Comparison of ENCODE assay signal across 10 cellular contexts in the genomic region with DNA sequence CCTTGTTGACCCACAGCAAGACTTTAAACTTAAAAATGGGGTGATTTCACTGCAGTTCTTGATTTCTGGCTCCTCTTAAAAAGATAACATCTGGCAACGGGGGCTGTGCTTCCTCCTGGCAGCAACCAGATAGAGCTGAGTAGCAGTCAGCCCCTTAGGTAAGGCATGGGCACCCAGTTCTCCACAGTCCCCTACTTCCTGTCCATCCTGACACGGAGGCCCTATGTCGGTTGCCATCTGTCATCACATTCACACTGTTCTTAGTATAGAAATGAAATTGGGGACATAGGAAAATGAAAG. TPM values are rescaled to one million over a fixed set of nuclear protein-coding genes. Genes with fewer than 3 reads are reported as not detected.
DNase-seq lines count a peak whose midpoint lies in the region; ATAC-seq and TF ChIP-seq lines count a peak whose summit lies in the region.
"Had no signal": no experiment of that assay in that cellular context is flagged by ENCODE, and none has a peak within 500 bp of the region (broad histone marks: within the 10 kb centered on the region; RNA-seq: fewer than 3 reads in every experiment).

No MANE protein-coding gene starts in this region.

- H3K4me3 Mint-ChIP-seq in CD4-positive, alpha-beta T cell: no peak overlapping the region
- no peak overlapping the region for H3K4me3 Mint-ChIP-seq in activated CD4-positive, alpha-beta memory T cell treated with anti-CD3 and anti-CD28 coated beads for 36 hours
- peak overlapping the region in 7 of 8 donors; percentile 29 to 96 (median 63) for H3K4me3 Mint-ChIP-seq in naive B cell
- H3K4me3 Mint-ChIP-seq: CD8-positive, alpha-beta T cell had no signal

- CTCF ChIA-PET in CD4-positive, alpha-beta T cell (lab: Charles Lee): interaction anchor here (1.7 kb wide), 1 partner anchor 10 kb away, joined by 3 read pairs; no protein-coding TSS in a partner anchor
- CTCF ChIA-PET in activated CD4-positive, alpha-beta memory T cell treated with anti-CD3 and anti-CD28 coated beads for 36 hours (lab: Charles Lee): interaction anchor here (2.7 kb wide), 1 partner anchor 13 kb away, joined by 13 read pairs; a partner anchor contains a TSS

- no peaks in the 10 kb centered on the region for H3K4me1 Mint-ChIP-seq in CD4-positive, alpha-beta T cell (ENCODE audit: low read depth)
- H3K4me1 Mint-ChIP-seq in activated CD4-positive, alpha-beta memory T cell treated with anti-CD3 and anti-CD28 coated beads for 36 hours (ENCODE audit: low read depth): no peaks in the 10 kb centered on the region
- H3K4me1 Mint-ChIP-seq in naive B cell: peaks cover 69 to 80% (median 72%) of the 10 kb centered on the region in 3 donors

- no peak for ATAC-seq in CD4-positive, alpha-beta T cell (ENCODE audit: poor library complexity)
- peak; percentile 3 to 4 for ATAC-seq in naive B cell (ENCODE audit: low read depth in 2 of 2)
- ATAC-seq: CD8-positive, alpha-beta T cell; stimulated activated naive CD8-positive, alpha-beta T cell treated with anti-CD3 and anti-CD28 coated beads, Interleukin-15, Interleukin-2, amounts not matched to agents 100 U/mL and 50 U/mL, for 24 hours had no signal

- H3K9me3 ChIP-seq in CD4-positive, alpha-beta T cell (ENCODE audit: control insufficient read depth, low read length): no peaks in the 10 kb centered on the region
- H3K9me3 ChIP-seq: colonic mucosa had no signal

- intact Hi-C loops in CD4-positive, alpha-beta T cell (cut with DNase I, micrococcal nuclease): loop anchor here in 1 of 2 experiments (5.0 kb wide), 1 partner anchor 39 kb away; no protein-coding TSS in a partner anchor
- intact Hi-C loops in activated CD4-positive, alpha-beta memory T cell treated with anti-CD3 and anti-CD28 coated beads for 36 hours (cut with micrococcal nuclease): no loop called here

- no peak for DNase-seq in CD4-positive, alpha-beta T cell
- no peak for DNase-seq in activated CD4-positive, alpha-beta memory T cell treated with anti-CD3 and anti-CD28 coated beads for 36 hours
- DNase-seq in naive B cell (no peak), iPS-NIHi7 (ENCODE audit: extremely low spot score) (no peak), HuH-7 (ENCODE audit: low spot score) (no peak)
- DNase-seq in activated CD4-positive, CD25-positive, alpha-beta regulatory T cell (lab: John Stamatoyannopoulos, UW): no peak
- DNase-seq: CD8-positive, alpha-beta T cell; colonic mucosa; stimulated activated naive CD8-positive, alpha-beta T cell treated with anti-CD3 and anti-CD28 coated beads, Interleukin-15, Interleukin-2, amounts not matched to agents 100 U/mL and 50 U/mL, for 24 hours had no signal

- H3K9me3 Mint-ChIP-seq in CD4-positive, alpha-beta T cell: no peaks in the 10 kb centered on the region
- no peaks in the 10 kb centered on the region for H3K9me3 Mint-ChIP-seq in activated CD4-positive, alpha-beta memory T cell treated with anti-CD3 and anti-CD28 coated beads for 36 hours
- peaks cover 0 to 17% (median 0%) of the 10 kb centered on the region in 7 donors for H3K9me3 Mint-ChIP-seq in naive B cell
- H3K9me3 Mint-ChIP-seq: CD8-positive, alpha-beta T cell had no signal

- peak; percentile 50 for TF ChIP-seq POLR2A in GM18526 (IDR thresholded peaks at IDR 0.05; ENCODE audit: extremely low read depth, insufficient read length)

- no peak for TF ChIP-seq CTCF in CD4-positive, alpha-beta T cell (IDR thresholded peaks at IDR 0.05)

- H3K27me3 ChIP-seq in CD4-positive, alpha-beta T cell (ENCODE audit: control insufficient read depth, insufficient read depth, low read length): no peaks in the 10 kb centered on the region
- H3K27me3 ChIP-seq: colonic mucosa had no signal

- H3K27ac ChIP-seq in CD4-positive, alpha-beta T cell (ENCODE audit: low read depth, low read length): no peak overlapping the region
- H3K27ac ChIP-seq: colonic mucosa had no signal

- H3K27me3 Mint-ChIP-seq in CD4-positive, alpha-beta T cell: no peaks in the 10 kb centered on the region
- H3K27me3 Mint-ChIP-seq in activated CD4-positive, alpha-beta memory T cell treated with anti-CD3 and anti-CD28 coated beads for 36 hours: no peaks in the 10 kb centered on the region
- peaks cover 0 to 13% (median 0%) of the 10 kb centered on the region in 3 donors for H3K27me3 Mint-ChIP-seq in naive B cell

- H3K36me3 Mint-ChIP-seq in CD4-positive, alpha-beta T cell (ENCODE audit: low read depth): peaks cover 83% of the 10 kb centered on the region
- H3K36me3 Mint-ChIP-seq in activated CD4-positive, alpha-beta memory T cell treated with anti-CD3 and anti-CD28 coated beads for 36 hours: peaks cover 47% of the 10 kb centered on the region
- H3K36me3 Mint-ChIP-seq in naive B cell: peaks cover 23 to 30% of the 10 kb centered on the region in 2 donors

- peak overlapping the region; percentile 45 for H3K27ac Mint-ChIP-seq in CD4-positive, alpha-beta T cell
- peak overlapping the region; percentile 56 for H3K27ac Mint-ChIP-seq in activated CD4-positive, alpha-beta memory T cell treated with anti-CD3 and anti-CD28 coated beads for 36 hours
- peak overlapping the region; percentile 67 to 100 (median 98) for H3K27ac Mint-ChIP-seq in naive B cell
- H3K27ac Mint-ChIP-seq: CD8-positive, alpha-beta T cell had no signal

- POLR2A ChIA-PET in CD4-positive, alpha-beta T cell (lab: Charles Lee): interaction anchor here (0.7 to 2.0 kb wide), 3 partner anchors 10 to 13 kb away, joined by 3 to 9 read pairs (median 8); a partner anchor contains a TSS
- POLR2A ChIA-PET in activated CD4-positive, alpha-beta memory T cell treated with anti-CD3 and anti-CD28 coated beads for 36 hours (lab: Charles Lee): interaction anchor here (1.0 to 1.7 kb wide), 4 partner anchors 9 to 35 kb away, joined by 3 to 6 read pairs (median 4); a partner anchor contains a TSS

RNA-seq across cellular contexts. Expression of a gene that starts 11.7 kb away (rescaled TPM):
- total RNA-seq in CD4-positive, alpha-beta T cell: 100 to 1,000 TPM; 299 to 303 TPM
- 100 to 1,000 TPM; 251 to 254 TPM for total RNA-seq in activated CD4-positive, alpha-beta memory T cell treated with anti-CD3 and anti-CD28 coated beads for 36 hours
- polyA plus RNA-seq in naive B cell (ENCODE audit: low read depth in 6 of 6): over 10,000 TPM; 22,737 to 35,313 (median 25,671) TPM

RNA-seq across cellular contexts. Expression of a gene that starts 43.5 kb away (rescaled TPM):
- 10 to 100 TPM; 40.4 to 43.2 TPM for total RNA-seq in CD4-positive, alpha-beta T cell
- 10 to 100 TPM; 91.3 to 95.0 TPM for total RNA-seq in activated CD4-positive, alpha-beta memory T cell treated with anti-CD3 and anti-CD28 coated beads for 36 hours
- polyA plus RNA-seq in naive B cell (ENCODE audit: low read depth in 6 of 6): 10 to 100 TPM in 2 of 6 donors, 1 to 10 TPM in 4; 5.1 to 31.2 (median 9.3) TPM

RNA-seq across cellular contexts. Expression of a gene that starts 48.5 kb away (rescaled TPM):
- total RNA-seq in CD4-positive, alpha-beta T cell: 1,000 to 10,000 TPM; 5,224 to 5,317 TPM
- 1,000 to 10,000 TPM; 3,748 to 3,882 TPM for total RNA-seq in activated CD4-positive, alpha-beta memory T cell treated with anti-CD3 and anti-CD28 coated beads for 36 hours
- polyA plus RNA-seq in naive B cell (ENCODE audit: low read depth in 6 of 6): 1,000 to 10,000 TPM; 4,594 to 6,671 (median 5,653) TPM

Comparison
In these comparisons a context has a peak if more than half of its experiments do, and no peak if none do; other contexts are left out.
1. H3K27ac Mint-ChIP-seq: peak in every context shown above with its lines; median percentile 98 in naive B cell; 56 in activated CD4-positive, alpha-beta memory T cell treated with anti-CD3 and anti-CD28 coated beads for 36 hours; 45 in CD4-positive, alpha-beta T cell.
2. H3K4me3 Mint-ChIP-seq: peak in naive B cell (7 of 8); none in CD4-positive, alpha-beta T cell (single experiment) and activated CD4-positive, alpha-beta memory T cell treated with anti-CD3 and anti-CD28 coated beads for 36 hours (single experiment).